ENCODE assay signal across 28 cellular contexts in genomic region chr2:149575742-149576141, GRCh38.
"Had no signal": no experiment of that assay in that cellular context is flagged by ENCODE, and none has a peak within 500 bp of the region (broad histone marks: within the 10 kb centered on the region; RNA-seq: fewer than 3 reads in every experiment).

No MANE protein-coding gene starts in this region.

- ATAC-seq: esophagus mucosa; foreskin keratinocyte; heart right ventricle; left lobe of liver; mucosa of descending colon; natural killer cell treated with Interleukin-12 subunit alpha and Interleukin-12 subunit beta and Interleukin-15 and Interleukin-18, amount 100 ng/mL, for 72 hours; stimulated activated naive B cell treated with anti-CD40 and anti-IgM and Interleukin-4, amounts not matched to agents 10 μg/mL and 1 μg/mL and 100 μg/mL, for 72 hours; upper lobe of right lung had no signal

- H3K36me3 ChIP-seq: uterus had no signal

- H2AFZ ChIP-seq: parathyroid adenoma had no signal

- H3K27ac ChIP-seq: dorsolateral prefrontal cortex, epithelial cell of prostate, foreskin keratinocyte, heart right ventricle, neutrophil, parathyroid adenoma, prostate gland, right atrium auricular region, sigmoid colon, spleen, thoracic aorta, tibial nerve, upper lobe of right lung, uterus had no signal

- H3K9ac ChIP-seq: parathyroid adenoma had no signal

- H3K27me3 ChIP-seq: dorsolateral prefrontal cortex, foreskin keratinocyte, heart right ventricle, neutrophil, right atrium auricular region, sigmoid colon, spleen, tibial nerve, upper lobe of right lung, uterus had no signal

- H3K4me3 ChIP-seq: dorsolateral prefrontal cortex, heart right ventricle, mucosa of descending colon, prostate gland, right atrium auricular region, sigmoid colon, spleen, thoracic aorta, tibial nerve, upper lobe of right lung, uterus had no signal

- FAIRE-seq: keratinocyte had no signal

- DNase-seq: cerebellar nuclear complex; dorsolateral prefrontal cortex; effector CD4-positive, alpha-beta T cell; foreskin keratinocyte; glutamatergic neuron; heart right ventricle; hippocampal formation; immature natural killer cell; mesenchymal stem cell; mucosa of descending colon; naive B cell; sigmoid colon; spleen; stimulated activated CD4-positive, alpha-beta T cell treated with anti-CD3 and anti-CD28 coated beads, Interleukin-2, amount 100 ng/mL, for 48 hours; stimulated activated naive B cell treated with anti-CD40 and anti-IgM and Interleukin-4, amounts not matched to agents 10 μg/mL and 1 μg/mL and 100 μg/mL, for 72 hours; upper lobe of right lung; uterus had no signal

- H3K9me3 ChIP-seq: heart right ventricle, mucosa of descending colon, neutrophil, prostate gland, right atrium auricular region, sigmoid colon, spleen, thoracic aorta, tibial nerve, upper lobe of right lung, uterus had no signal

- H3K79me2 ChIP-seq: parathyroid adenoma had no signal

- H3K4me1 ChIP-seq: parathyroid adenoma, upper lobe of right lung had no signal
